21 cellular contexts compared by ENCODE assay signal in genomic region chr6:167278143-167278938, GRCh38. TPM values are rescaled to one million over a fixed set of nuclear protein-coding genes. Genes with fewer than 3 reads are reported as not detected.
"Had no signal": no experiment of that assay in that cellular context is flagged by ENCODE, and none has a peak within 500 bp of the region (broad histone marks: within the 10 kb centered on the region; RNA-seq: fewer than 3 reads in every experiment).

No MANE protein-coding gene starts in this region.

RNA-seq across cellular contexts. Expression of gene UNC93A, which starts 12.8 kb away (rescaled TPM):
- total RNA-seq: activated CD4-positive, alpha-beta memory T cell treated with anti-CD3 and anti-CD28 coated beads for 36 hours; activated CD4-positive, alpha-beta T cell treated with anti-CD3 and anti-CD28 coated beads, Interleukin-2, amount 10 ng/mL, durations not matched to agents 24 days and 14 days; activated CD8-positive, alpha-beta memory T cell treated with anti-CD3 and anti-CD28 coated beads for 36 hours; activated naive CD4-positive, alpha-beta T cell treated with anti-CD3 and anti-CD28 coated beads for 36 hours; activated naive CD8-positive, alpha-beta T cell treated with anti-CD3 and anti-CD28 coated beads for 36 hours; activated T-helper 1 cell treated with anti-CD3 and anti-CD28 coated beads, Interleukin-12 subunit alpha, Interleukin-12 subunit beta, Interleukin-2, Interleukin-4 antibody, amounts not matched to agents 30 ng/mL and 10 ng/mL and 1 ng/mL, durations not matched to agents 14 hours and 24 hours and 36 hours; adrenal gland; aorta; body of pancreas; cardiac muscle cell; heart left ventricle; left ventricle myocardium inferior; lung; mesothelial cell of epicardium; naive thymus-derived CD8-positive, alpha-beta T cell; osteoblast; spleen; temporal lobe; tibial nerve; urinary bladder had no signal
- polyA plus RNA-seq: adrenal gland; aorta; cardiac muscle cell; heart left ventricle; lung; naive thymus-derived CD8-positive, alpha-beta T cell; spleen; urinary bladder had no signal

RNA-seq across cellular contexts. Expression of gene TTLL2, which starts 46.5 kb away (rescaled TPM):
- total RNA-seq: activated CD4-positive, alpha-beta memory T cell treated with anti-CD3 and anti-CD28 coated beads for 36 hours; activated CD4-positive, alpha-beta T cell treated with anti-CD3 and anti-CD28 coated beads, Interleukin-2, amount 10 ng/mL, durations not matched to agents 24 days and 14 days; activated CD8-positive, alpha-beta memory T cell treated with anti-CD3 and anti-CD28 coated beads for 36 hours; activated naive CD4-positive, alpha-beta T cell treated with anti-CD3 and anti-CD28 coated beads for 36 hours; activated naive CD8-positive, alpha-beta T cell treated with anti-CD3 and anti-CD28 coated beads for 36 hours; activated T-helper 1 cell treated with anti-CD3 and anti-CD28 coated beads, Interleukin-12 subunit alpha, Interleukin-12 subunit beta, Interleukin-2, Interleukin-4 antibody, amounts not matched to agents 30 ng/mL and 10 ng/mL and 1 ng/mL, durations not matched to agents 14 hours and 24 hours and 36 hours; adrenal gland; aorta; body of pancreas; cardiac muscle cell; esophagus mucosa; heart left ventricle; left ventricle myocardium inferior; lung; mesothelial cell of epicardium; naive thymus-derived CD8-positive, alpha-beta T cell; osteoblast; spleen; tibial nerve; urinary bladder had no signal
- polyA plus RNA-seq: adrenal gland; aorta; cardiac muscle cell; heart left ventricle; lung; naive thymus-derived CD8-positive, alpha-beta T cell; spleen; urinary bladder had no signal
